ENCODE assay signal across 1 cellular context in the genomic region with DNA sequence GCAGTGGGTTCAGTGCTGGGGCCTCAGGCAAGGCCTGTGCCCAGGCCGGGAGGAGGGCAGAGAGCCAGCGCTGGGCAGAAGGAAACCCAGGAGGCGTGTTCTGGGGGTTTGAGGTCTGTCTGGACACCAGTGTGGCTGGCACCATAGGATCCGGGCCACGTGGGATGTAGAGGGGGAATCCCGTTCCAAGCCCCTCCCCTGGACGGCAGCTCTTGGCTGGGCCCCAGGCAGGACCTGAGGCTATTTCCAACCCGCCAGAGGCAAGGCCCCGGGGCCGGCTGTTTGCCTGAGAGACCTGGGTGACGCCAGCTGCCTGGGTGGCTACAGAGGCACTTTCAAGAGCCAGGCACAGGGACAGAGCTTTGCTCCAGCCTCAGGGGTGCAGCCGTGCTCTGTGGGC.
TF ChIP-seq lines count a peak whose summit lies in the region.

No MANE protein-coding gene starts in this region.

TF ChIP-seq in SK-N-SH treated with all-trans-retinoic acid at 6 μM for 48 hours, 23 proteins besides CTCF, POLR2A, EP300 and RAD21 (continued from another document):
- TF ChIP-seq, protein P1, sequence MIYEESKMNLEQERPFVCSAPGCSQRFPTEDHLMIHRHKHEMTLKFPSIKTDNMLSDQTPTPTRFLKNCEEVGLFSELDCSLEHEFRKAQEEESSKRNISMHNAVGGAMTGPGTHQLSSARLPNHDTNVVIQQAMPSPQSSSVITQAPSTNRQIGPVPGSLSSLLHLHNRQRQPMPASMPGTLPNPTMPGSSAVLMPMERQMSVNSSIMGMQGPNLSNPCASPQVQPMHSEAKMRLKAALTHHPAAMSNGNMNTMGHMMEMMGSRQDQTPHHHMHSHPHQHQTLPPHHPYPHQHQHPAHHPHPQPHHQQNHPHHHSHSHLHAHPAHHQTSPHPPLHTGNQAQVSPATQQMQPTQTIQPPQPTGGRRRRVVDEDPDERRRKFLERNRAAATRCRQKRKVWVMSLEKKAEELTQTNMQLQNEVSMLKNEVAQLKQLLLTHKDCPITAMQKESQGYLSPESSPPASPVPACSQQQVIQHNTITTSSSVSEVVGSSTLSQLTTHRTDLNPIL (CRISPR knock-in tag; IDR thresholded peaks at IDR 0.05; ENCODE audit: low read depth): no peak
- TF ChIP-seq ZFP3 (CRISPR knock-in tag; IDR thresholded peaks at IDR 0.05) (no peak), BACH2 (CRISPR knock-in tag; IDR thresholded peaks at IDR 0.05; ENCODE audit: borderline replicate concordance) (no peak), ESRRG (CRISPR knock-in tag; IDR thresholded peaks at IDR 0.05) (no peak), CSDC2 (CRISPR knock-in tag; IDR thresholded peaks at IDR 0.05) (no peak)
